Comparison of ENCODE assay signal across 20 cellular contexts in genomic region chr2:235564884-235565530, GRCh38.
"Had no signal": no experiment of that assay in that cellular context is flagged by ENCODE, and none has a peak within 500 bp of the region (broad histone marks: within the 10 kb centered on the region; RNA-seq: fewer than 3 reads in every experiment).

No MANE protein-coding gene starts in this region.

- H3K4me3 ChIP-seq: adrenal gland, cardiac muscle cell, esophagus muscularis mucosa, gastroesophageal sphincter, heart left ventricle, upper lobe of right lung had no signal

- H3K27ac ChIP-seq: adrenal gland, esophagus muscularis mucosa, gastroesophageal sphincter, heart left ventricle, upper lobe of right lung had no signal

- H3K36me3 ChIP-seq: adrenal gland, cardiac muscle cell, upper lobe of right lung had no signal

- H3K4me3 Mint-ChIP-seq: activated CD4-positive, alpha-beta T cell treated with anti-CD3 and anti-CD28 coated beads for 36 hours; memory B cell; T-helper 17 cell had no signal

- DNase-seq: activated CD4-positive, alpha-beta T cell treated with anti-CD3 and anti-CD28 coated beads for 36 hours; activated CD4-positive, alpha-beta T cell treated with anti-CD3 and anti-CD28 coated beads, Interleukin-2, amount 50 U/mL, for 48 hours; activated gamma-delta T cell treated with Interleukin-2 at 50 U/mL for 16 hours; adrenal gland; dermis blood vessel endothelial cell; effector memory CD4-positive, alpha-beta T cell; heart left ventricle; kidney glomerular epithelial cell; left ventricle myocardium superior; stimulated activated CD4-positive, alpha-beta T cell treated with anti-CD3 and anti-CD28 coated beads, Interleukin-12 subunit alpha, Interleukin-12 subunit beta, amount 100 ng/mL, for 4 hours; stimulated activated CD4-positive, alpha-beta T cell treated with anti-CD3 and anti-CD28 coated beads, Interleukin-2, amount 100 ng/mL, for 24 hours; stimulated activated naive CD8-positive, alpha-beta T cell treated with anti-CD3 and anti-CD28 coated beads, Interleukin-15, Interleukin-2, amounts not matched to agents 100 U/mL and 50 U/mL, for 24 hours; T-helper 17 cell; upper lobe of right lung had no signal

- H3K9me3 Mint-ChIP-seq: activated naive CD4-positive, alpha-beta T cell treated with anti-CD3 and anti-CD28 coated beads, Interleukin-2, amount 50 U/mL, for 72 hours had no signal

- H3K36me3 Mint-ChIP-seq: activated naive CD4-positive, alpha-beta T cell treated with anti-CD3 and anti-CD28 coated beads, Interleukin-2, amount 50 U/mL, for 72 hours; memory B cell had no signal

- H3K4me1 Mint-ChIP-seq: activated CD4-positive, alpha-beta T cell treated with anti-CD3 and anti-CD28 coated beads for 36 hours; memory B cell; T-helper 17 cell had no signal

- H3K27ac Mint-ChIP-seq: activated CD4-positive, alpha-beta T cell treated with anti-CD3 and anti-CD28 coated beads for 36 hours; activated naive CD4-positive, alpha-beta T cell treated with anti-CD3 and anti-CD28 coated beads, Interleukin-2, amount 50 U/mL, for 72 hours; memory B cell; progenitor cell of endocrine pancreas; T-helper 17 cell had no signal

- H3K27me3 ChIP-seq: adrenal gland, cardiac muscle cell, esophagus muscularis mucosa, gastroesophageal sphincter, heart left ventricle, upper lobe of right lung had no signal

- H3K27me3 Mint-ChIP-seq: progenitor cell of endocrine pancreas had no signal

- H3K9me3 ChIP-seq: adrenal gland, upper lobe of right lung had no signal

- ATAC-seq: activated CD4-positive, alpha-beta T cell treated with anti-CD3 and anti-CD28 coated beads for 36 hours; activated naive CD4-positive, alpha-beta T cell treated with anti-CD3 and anti-CD28 coated beads, Interleukin-2, amount 50 U/mL, for 72 hours; gastroesophageal sphincter; heart left ventricle; left ventricle myocardium superior; stimulated activated naive CD8-positive, alpha-beta T cell treated with anti-CD3 and anti-CD28 coated beads, Interleukin-15, Interleukin-2, amounts not matched to agents 100 U/mL and 50 U/mL, for 24 hours; T-helper 17 cell; upper lobe of right lung had no signal
